ENCODE assay signal across 12 cellular contexts in genomic region chr7:140881507-140882228, GRCh38. TPM values are rescaled to one million over a fixed set of nuclear protein-coding genes. Genes with fewer than 3 reads are reported as not detected.
DNase-seq lines count a peak whose midpoint lies in the region; ATAC-seq and TF ChIP-seq lines count a peak whose summit lies in the region.
"Had no signal": no experiment of that assay in that cellular context is flagged by ENCODE, and none has a peak within 500 bp of the region (broad histone marks: within the 10 kb centered on the region; RNA-seq: fewer than 3 reads in every experiment).

No MANE protein-coding gene starts in this region.

- CTCF ChIA-PET in naive thymus-derived CD4-positive, alpha-beta T cell (lab: Charles Lee) = no interaction called here

- peaks cover 11% of the 10 kb centered on the region for H3K36me3 Mint-ChIP-seq in activated T-cell treated with anti-CD3 and anti-CD28 coated beads, Interleukin-2, amount 50 U/mL, for 4 hours (ENCODE audit: insufficient read depth)
- H3K36me3 Mint-ChIP-seq in naive thymus-derived CD4-positive, alpha-beta T cell = peaks cover 0 to 13% (median 12%) of the 10 kb centered on the region in 5 donors

- TF ChIP-seq CTCF in stomach (IDR thresholded peaks at IDR 0.05) (no peak), sigmoid colon (IDR thresholded peaks at IDR 0.05) (no peak)

- H3K27ac ChIP-seq in naive thymus-derived CD4-positive, alpha-beta T cell (ENCODE audit: low read depth, low read length) = no peak overlapping the region
- H3K27ac ChIP-seq in stomach = no peak overlapping the region
- H3K27ac ChIP-seq in sigmoid colon = no peak overlapping the region
- H3K27ac ChIP-seq: heart right ventricle, HL-60 had no signal

- DNase-seq in activated T-cell treated with anti-CD3 and anti-CD28 coated beads, Interleukin-2, amount 50 U/mL, for 4 hours = no peak
- DNase-seq in activated T-cell treated with anti-CD3 and anti-CD28 coated beads, Interleukin-2, amount 50 U/mL, for 48 hours = no peak
- DNase-seq in stimulated activated naive CD8-positive, alpha-beta T cell treated with anti-CD3 and anti-CD28 coated beads, Interleukin-15, amount 100 ng/mL, for 72 hours = no peak
- no peak for DNase-seq in naive thymus-derived CD4-positive, alpha-beta T cell
- DNase-seq in stomach (no peak), sigmoid colon (no peak)
- DNase-seq: DMS79 treated with DMSO at 0.1 percent for 48 hours, heart right ventricle, mesenchymal stem cell had no signal

- H3K27me3 Mint-ChIP-seq in activated T-cell treated with anti-CD3 and anti-CD28 coated beads, Interleukin-2, amount 50 U/mL, for 4 hours (ENCODE audit: low read depth) = no peaks in the 10 kb centered on the region
- no peaks in the 10 kb centered on the region for H3K27me3 Mint-ChIP-seq in stimulated activated naive CD8-positive, alpha-beta T cell treated with anti-CD3 and anti-CD28 coated beads, Interleukin-15, amount 100 ng/mL, for 72 hours
- H3K27me3 Mint-ChIP-seq in naive thymus-derived CD4-positive, alpha-beta T cell = no peaks in the 10 kb centered on the region

- no peak overlapping the region for H3K4me3 ChIP-seq in naive thymus-derived CD4-positive, alpha-beta T cell (ENCODE audit: low read length)
- H3K4me3 ChIP-seq in stomach (no peak overlapping the region), sigmoid colon (no peak overlapping the region)
- H3K4me3 ChIP-seq: heart right ventricle had no signal

- POLR2A ChIA-PET in naive thymus-derived CD4-positive, alpha-beta T cell (lab: Charles Lee) = no interaction called here

- H3K9me3 ChIP-seq in naive thymus-derived CD4-positive, alpha-beta T cell (ENCODE audit: control insufficient read depth in 2 of 3, low read length in 3 of 3) = no peaks in the 10 kb centered on the region
- H3K9me3 ChIP-seq in stomach = no peaks in the 10 kb centered on the region
- no peaks in the 10 kb centered on the region for H3K9me3 ChIP-seq in sigmoid colon

- peaks cover 0 to 3% of the 10 kb centered on the region in 2 donors for H3K4me1 ChIP-seq in naive thymus-derived CD4-positive, alpha-beta T cell (ENCODE audit: control insufficient read depth in 2 of 2, insufficient read depth in 2 of 2, low read length in 2 of 2)
- H3K4me1 ChIP-seq in stomach (peaks cover 0 to 32% (median 10%) of the 10 kb centered on the region in 4 donors), sigmoid colon (peaks cover 0 to 25% (median 9%) of the 10 kb centered on the region in 4 donors)

- no peaks in the 10 kb centered on the region for H3K27me3 ChIP-seq in naive thymus-derived CD4-positive, alpha-beta T cell (ENCODE audit: control insufficient read depth in 2 of 2, insufficient read depth in 2 of 2, low read length in 2 of 2)
- H3K27me3 ChIP-seq in stomach (no peaks in the 10 kb centered on the region), sigmoid colon (no peaks in the 10 kb centered on the region)
- H3K27me3 ChIP-seq: heart right ventricle had no signal

- TF ChIP-seq EP300 in stomach (IDR thresholded peaks at IDR 0.05) (no peak), sigmoid colon (IDR thresholded peaks at IDR 0.05) (no peak)

- no peaks in the 10 kb centered on the region for H3K36me3 ChIP-seq in naive thymus-derived CD4-positive, alpha-beta T cell (ENCODE audit: control insufficient read depth in 2 of 3, insufficient read depth in 3 of 3, low read length in 3 of 3)
- H3K36me3 ChIP-seq in stomach (no peaks in the 10 kb centered on the region), sigmoid colon (no peaks in the 10 kb centered on the region)
- H3K36me3 ChIP-seq: heart right ventricle had no signal

- peak; percentile 57 to 70 for ATAC-seq in activated T-cell treated with anti-CD3 and anti-CD28 coated beads, Interleukin-2, amount 50 U/mL, for 4 hours
- ATAC-seq in HG02623 (IDR thresholded peaks at IDR 0.05; ENCODE audit: unreplicated experiment) = peak; percentile 56
- ATAC-seq in HG03571 (IDR thresholded peaks at IDR 0.05; ENCODE audit: unreplicated experiment) = peak; percentile 65
- peak; percentile 78 for ATAC-seq in stimulated activated naive CD8-positive, alpha-beta T cell treated with anti-CD3 and anti-CD28 coated beads, Interleukin-15, amount 100 ng/mL, for 72 hours
- no peak for ATAC-seq in naive thymus-derived CD4-positive, alpha-beta T cell
- ATAC-seq: heart right ventricle had no signal

- intact Hi-C loops in naive thymus-derived CD4-positive, alpha-beta T cell (cut with micrococcal nuclease) = no loop called here
- intact Hi-C loops in stomach (cut with DNase I; ENCODE audit: low total_unique reads) (no loop called here), sigmoid colon (cut with DNase I) (no loop called here)

- H3K4me3 Mint-ChIP-seq in activated T-cell treated with anti-CD3 and anti-CD28 coated beads, Interleukin-2, amount 50 U/mL, for 4 hours = peak overlapping the region; percentile 14
- H3K4me3 Mint-ChIP-seq in stimulated activated naive CD8-positive, alpha-beta T cell treated with anti-CD3 and anti-CD28 coated beads, Interleukin-15, amount 100 ng/mL, for 72 hours = no peak overlapping the region
- H3K4me3 Mint-ChIP-seq in naive thymus-derived CD4-positive, alpha-beta T cell = peak overlapping the region in 2 of 10 donors; percentile 4

- no peaks in the 10 kb centered on the region for H3K9me3 Mint-ChIP-seq in activated T-cell treated with anti-CD3 and anti-CD28 coated beads, Interleukin-2, amount 50 U/mL, for 4 hours
- peaks cover 0 to 5% of the 10 kb centered on the region in 2 donors for H3K9me3 Mint-ChIP-seq in stimulated activated naive CD8-positive, alpha-beta T cell treated with anti-CD3 and anti-CD28 coated beads, Interleukin-15, amount 100 ng/mL, for 72 hours
- H3K9me3 Mint-ChIP-seq in naive thymus-derived CD4-positive, alpha-beta T cell = peaks cover 0 to 9% (median 0%) of the 10 kb centered on the region in 11 donors

- peaks cover 54% of the 10 kb centered on the region for H3K4me1 Mint-ChIP-seq in activated T-cell treated with anti-CD3 and anti-CD28 coated beads, Interleukin-2, amount 50 U/mL, for 4 hours (ENCODE audit: low read depth)
- H3K4me1 Mint-ChIP-seq in stimulated activated naive CD8-positive, alpha-beta T cell treated with anti-CD3 and anti-CD28 coated beads, Interleukin-15, amount 100 ng/mL, for 72 hours = peaks cover 50% of the 10 kb centered on the region
- H3K4me1 Mint-ChIP-seq in naive thymus-derived CD4-positive, alpha-beta T cell = peaks cover 18 to 70% (median 61%) of the 10 kb centered on the region in 7 donors

- no peak for TF ChIP-seq POLR2A in stomach (IDR thresholded peaks at IDR 0.05)
- TF ChIP-seq POLR2A in sigmoid colon (IDR thresholded peaks at IDR 0.05) = no peak

- WGBS in stomach, 5 donors = 70 to 83% (median 75%) methylated on average over 3 of the region's 3 CpGs
- WGBS in sigmoid colon, 2 donors = 85 to 89% methylated on average over 3 of the region's 3 CpGs

- no peak overlapping the region for H3K27ac Mint-ChIP-seq in stimulated activated naive CD8-positive, alpha-beta T cell treated with anti-CD3 and anti-CD28 coated beads, Interleukin-15, amount 100 ng/mL, for 72 hours
- H3K27ac Mint-ChIP-seq in naive thymus-derived CD4-positive, alpha-beta T cell = peak overlapping the region in 4 of 9 donors; percentile 1 to 35 (median 5)

RNA-seq across cellular contexts. Expression of gene BRAF, which starts 43.1 kb away (rescaled TPM):
- total RNA-seq in activated T-cell treated with anti-CD3 and anti-CD28 coated beads, Interleukin-2, amount 50 U/mL, for 4 hours = 10 to 100 TPM; 27.2 to 29.7 (median 27.8) TPM
- total RNA-seq in naive thymus-derived CD4-positive, alpha-beta T cell = 10 to 100 TPM; 25.8 to 58.7 (median 49.7) TPM
- 10 to 100 TPM; 11.2 to 13.9 TPM for polyA plus RNA-seq in naive thymus-derived CD4-positive, alpha-beta T cell
- 100 to 1,000 TPM in 1 of 5 donors, 10 to 100 TPM in 4; 24.0 to 105 (median 43.3) TPM for total RNA-seq in stomach
- 1 to 10 TPM; 3.9 to 6.9 (median 4.6) TPM for polyA plus RNA-seq in stomach
- total RNA-seq in sigmoid colon = 10 to 100 TPM; 43.1 to 64.8 (median 54.5) TPM
- 1 to 10 TPM; 4.8 to 7.5 (median 4.9) TPM for polyA plus RNA-seq in sigmoid colon
